In the genomic region with DNA sequence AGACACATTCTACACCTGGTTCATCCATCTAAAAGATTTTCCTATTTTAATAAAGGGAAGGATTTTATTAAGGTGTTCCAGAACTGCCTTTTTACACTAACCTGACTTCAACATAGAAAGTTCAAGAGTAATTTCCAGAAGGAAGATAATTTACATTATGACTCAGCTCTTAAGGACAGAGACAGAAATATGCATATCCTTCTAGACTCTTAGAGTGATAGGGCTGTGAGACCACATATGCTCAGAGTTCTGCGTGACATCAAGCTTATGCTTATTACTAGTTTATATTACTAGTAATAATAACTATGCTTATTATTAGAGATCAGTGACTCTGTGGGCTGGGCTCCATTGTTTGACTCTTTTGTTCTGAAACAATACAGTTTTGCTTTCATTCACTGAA, we compare ENCODE assay signal across 21 cellular contexts. TPM values are rescaled to one million over a fixed set of nuclear protein-coding genes. Genes with fewer than 3 reads are reported as not detected.
DNase-seq lines count a peak whose midpoint lies in the region; ATAC-seq and TF ChIP-seq lines count a peak whose summit lies in the region.
"Had no signal": no experiment of that assay in that cellular context is flagged by ENCODE, and none has a peak within 500 bp of the region (broad histone marks: within the 10 kb centered on the region; RNA-seq: fewer than 3 reads in every experiment).

No MANE protein-coding gene starts in this region.

- H3F3A ChIP-seq in SU-DHL-6 (ENCODE audit: insufficient read depth), result peaks cover 2% of the 10 kb centered on the region; the same call in 1 of the 2 replicates

- no peaks in the 10 kb centered on the region for H3K27me3 Mint-ChIP-seq in glutamatergic neuron (ENCODE audit: unreplicated experiment)

- H3K4me2 ChIP-seq in SU-DHL-6 (ENCODE audit: low read depth, low read length, poor library complexity, severe bottlenecking), result peak overlapping the region; percentile 95
- H3K4me2 ChIP-seq: BLaER1 had no signal

- H3K4me3 ChIP-seq in SU-DHL-6 (ENCODE audit: insufficient read depth, low read length, poor library complexity, severe bottlenecking) (no peak overlapping the region), choroid plexus epithelial cell (ENCODE audit: low read depth, low read length) (no peak overlapping the region)
- H3K4me3 ChIP-seq: BLaER1, SJCRH30 had no signal

- peaks cover 5% of the 10 kb centered on the region; the same call in 1 of the 2 replicates for H3K36me3 ChIP-seq in SU-DHL-6 (ENCODE audit: low read length)
- H3K36me3 ChIP-seq: BLaER1, SJCRH30 had no signal

- H4K20me1 ChIP-seq in SU-DHL-6 (ENCODE audit: low read depth, low read length), result no peaks in the 10 kb centered on the region
- H4K20me1 ChIP-seq: BLaER1 had no signal

- H3K4me3 Mint-ChIP-seq in stimulated activated effector memory CD8-positive, alpha-beta T cell treated with anti-CD3 and anti-CD28 coated beads, Interleukin-12 subunit alpha, Interleukin-12 subunit beta, amount 100 ng/mL, for 72 hours, result no peak overlapping the region
- H3K4me3 Mint-ChIP-seq in glutamatergic neuron (ENCODE audit: unreplicated experiment), result no peak overlapping the region
- H3K4me3 Mint-ChIP-seq: CD4-positive, alpha-beta memory T cell; HFFc6 had no signal

- no peaks in the 10 kb centered on the region for H3K9me3 Mint-ChIP-seq in stimulated activated effector memory CD8-positive, alpha-beta T cell treated with anti-CD3 and anti-CD28 coated beads, Interleukin-12 subunit alpha, Interleukin-12 subunit beta, amount 100 ng/mL, for 72 hours
- H3K9me3 Mint-ChIP-seq in glutamatergic neuron (ENCODE audit: unreplicated experiment), result no peaks in the 10 kb centered on the region
- H3K9me3 Mint-ChIP-seq: HFFc6 had no signal

- H3K27me3 ChIP-seq in SU-DHL-6 (ENCODE audit: low read length), result no peaks in the 10 kb centered on the region
- H3K27me3 ChIP-seq: BLaER1, SJCRH30 had no signal

- no peaks in the 10 kb centered on the region for H3K4me1 Mint-ChIP-seq in stimulated activated effector memory CD8-positive, alpha-beta T cell treated with anti-CD3 and anti-CD28 coated beads, Interleukin-12 subunit alpha, Interleukin-12 subunit beta, amount 100 ng/mL, for 72 hours
- peaks cover 3% of the 10 kb centered on the region for H3K4me1 Mint-ChIP-seq in glutamatergic neuron (ENCODE audit: low read depth, unreplicated experiment)

- peaks cover 50% of the 10 kb centered on the region for H3K79me2 ChIP-seq in SU-DHL-6 (ENCODE audit: insufficient read depth, low read length)

- H3K9ac ChIP-seq in SU-DHL-6 (ENCODE audit: low read length), result no peak overlapping the region
- H3K9ac ChIP-seq: BLaER1 had no signal

- intact Hi-C loops in Right ventricle myocardium superior (cut with DNase I), result loop anchor here (10.0 kb wide), 1 partner anchor 235 kb away; no protein-coding TSS in a partner anchor

- TF ChIP-seq CTCF in SU-DHL-6 (IDR thresholded peaks at IDR 0.05; ENCODE audit: insufficient read depth, low read length, poor library complexity, severe bottlenecking), result no peak
- TF ChIP-seq CTCF in choroid plexus epithelial cell (conservative IDR thresholded peaks at IDR 0.05; ENCODE audit: low read depth, low read length), result no peak
- no peak for TF ChIP-seq CTCF in glutamatergic neuron (IDR thresholded peaks at IDR 0.05; ENCODE audit: partially characterized antibody, unreplicated experiment)

- no peak overlapping the region for H3K27ac Mint-ChIP-seq in stimulated activated effector memory CD8-positive, alpha-beta T cell treated with anti-CD3 and anti-CD28 coated beads, Interleukin-12 subunit alpha, Interleukin-12 subunit beta, amount 100 ng/mL, for 72 hours
- no peak overlapping the region for H3K27ac Mint-ChIP-seq in glutamatergic neuron (ENCODE audit: unreplicated experiment)
- H3K27ac Mint-ChIP-seq: CD4-positive, alpha-beta memory T cell; HFFc6 had no signal

- H3K36me3 Mint-ChIP-seq in stimulated activated effector memory CD8-positive, alpha-beta T cell treated with anti-CD3 and anti-CD28 coated beads, Interleukin-12 subunit alpha, Interleukin-12 subunit beta, amount 100 ng/mL, for 72 hours, result no peaks in the 10 kb centered on the region
- no peaks in the 10 kb centered on the region for H3K36me3 Mint-ChIP-seq in glutamatergic neuron (ENCODE audit: unreplicated experiment)
- H3K36me3 Mint-ChIP-seq: CD4-positive, alpha-beta memory T cell had no signal

- peak; percentile 17 for ATAC-seq in stimulated activated effector memory CD8-positive, alpha-beta T cell treated with anti-CD3 and anti-CD28 coated beads, Interleukin-12 subunit alpha, Interleukin-12 subunit beta, amount 100 ng/mL, for 72 hours
- ATAC-seq in HG03175 (IDR thresholded peaks at IDR 0.05; ENCODE audit: unreplicated experiment) (no peak), Right ventricle myocardium superior (ENCODE audit: poor library complexity) (no peak)

- H2AFZ ChIP-seq in SU-DHL-6 (ENCODE audit: low read depth, low read length, severe bottlenecking), result no peak overlapping the region

- H3K9me3 ChIP-seq in SU-DHL-6 (ENCODE audit: insufficient read depth, low read length), result no peaks in the 10 kb centered on the region
- H3K9me3 ChIP-seq: SJCRH30 had no signal

- peak; percentile 78 for DNase-seq in NCI-H2227 (lab: John Stamatoyannopoulos, UW; ENCODE audit: unreplicated experiment)
- DNase-seq in NCI-H2227 treated with DMSO at 0.1 percent for 48 hours (lab: John Stamatoyannopoulos, UW), result no peak
- DNase-seq in choroid plexus epithelial cell (ENCODE audit: low read depth), result peak; percentile 58
- no peak for DNase-seq in stimulated activated effector memory CD8-positive, alpha-beta T cell treated with anti-CD3 and anti-CD28 coated beads, Interleukin-12 subunit alpha, Interleukin-12 subunit beta, amount 100 ng/mL, for 72 hours (ENCODE audit: low spot score in 2 of 2)
- no peak for DNase-seq in glutamatergic neuron
- no peak for DNase-seq in Right ventricle myocardium superior
- DNase-seq: 8988T; CD4-positive, alpha-beta memory T cell; DMS153; H7; HFFc6; MM.1S; NCI-H1092 treated with DMSO at 0.1 percent for 48 hours; NCI-H2081 treated with DMSO at 0.1 percent for 48 hours; NCI-H510A treated with DMSO at 0.1 percent for 48 hours; NCI-H82; SJCRH30 had no signal

- 0 out of 2 replicates have a peak overlapping the region, but pooled peaks have one; percentile 15 for H3K27ac ChIP-seq in SU-DHL-6 (ENCODE audit: low read depth, low read length)
- H3K27ac ChIP-seq: BLaER1, SJCRH30 had no signal

- H3K9me2 ChIP-seq in SU-DHL-6 (replicated peaks; ENCODE audit: insufficient read depth, low read length), result no peaks in the 10 kb centered on the region

RNA-seq across cellular contexts. Expression of a gene that starts 4.6 kb away (rescaled TPM):
- total RNA-seq in glutamatergic neuron (ENCODE audit: unreplicated experiment), result 0.49 TPM
- 8.9 TPM for total RNA-seq in Right ventricle myocardium superior
- total RNA-seq: CD4-positive, alpha-beta memory T cell; HT-29 had no signal

Comparison
In these comparisons a context has a peak if more than half of its experiments do, and no peak if none do; other contexts are left out.
1. DNase-seq: peak in NCI-H2227 (single experiment) and choroid plexus epithelial cell (single experiment); none in NCI-H2227 treated with DMSO at 0.1 percent for 48 hours (single experiment), stimulated activated effector memory CD8-positive, alpha-beta T cell treated with anti-CD3 and anti-CD28 coated beads, Interleukin-12 subunit alpha, Interleukin-12 subunit beta, amount 100 ng/mL, for 72 hours (0 of 2), glutamatergic neuron (single experiment) and Right ventricle myocardium superior (single experiment).